In the genomic region with DNA sequence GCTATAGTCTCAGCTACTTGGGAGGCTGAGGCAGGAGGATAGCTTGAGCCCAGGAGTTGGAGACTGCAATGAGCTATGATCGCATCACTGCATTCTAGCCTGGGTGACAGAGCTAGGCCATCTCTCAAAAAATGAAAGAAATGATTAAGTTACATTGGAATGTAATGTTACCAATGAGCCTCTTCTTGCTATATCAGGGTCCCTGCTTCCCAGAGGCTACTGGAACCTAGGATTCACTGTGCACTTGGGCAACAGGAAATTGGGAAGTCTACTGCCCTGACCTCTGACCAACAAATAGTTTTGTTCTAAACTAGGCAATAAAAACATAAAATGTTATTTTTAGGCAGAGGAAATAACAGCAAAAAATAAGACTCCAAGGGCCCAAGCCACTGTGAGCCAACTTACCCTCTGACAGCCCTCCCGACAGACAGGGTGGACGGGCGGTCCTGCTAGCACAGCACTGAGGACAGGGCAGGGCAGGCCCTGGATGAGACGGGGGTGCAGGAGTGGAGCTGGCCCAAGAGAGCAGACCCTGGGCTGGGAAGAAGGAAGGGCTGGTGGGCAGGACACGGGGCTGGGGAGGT, we compare ENCODE assay signal across 9 cellular contexts. TPM values are rescaled to one million over a fixed set of nuclear protein-coding genes. Genes with fewer than 3 reads are reported as not detected.
DNase-seq lines count a peak whose midpoint lies in the region; ATAC-seq and TF ChIP-seq lines count a peak whose summit lies in the region.
"Had no signal": no experiment of that assay in that cellular context is flagged by ENCODE, and none has a peak within 500 bp of the region (broad histone marks: within the 10 kb centered on the region; RNA-seq: fewer than 3 reads in every experiment).

No MANE protein-coding gene starts in this region.

- no peak overlapping the region for H3K9ac ChIP-seq in OCI-LY1 (ENCODE audit: low read length)

- H3K36me3 Mint-ChIP-seq in CD4-positive, alpha-beta T cell (ENCODE audit: low read depth): peaks cover 14% of the 10 kb centered on the region

- H3K27ac ChIP-seq in CD4-positive, alpha-beta T cell (ENCODE audit: low read depth, low read length): no peak overlapping the region
- H3K27ac ChIP-seq in OCI-LY1 (ENCODE audit: low read depth, low read length, poor library complexity, severe bottlenecking): peak overlapping the region; percentile 98
- H3K27ac ChIP-seq: HL-60 had no signal

- no peaks in the 10 kb centered on the region for H3K27me3 Mint-ChIP-seq in CD4-positive, alpha-beta T cell

- intact Hi-C loops in CD4-positive, alpha-beta T cell (cut with DNase I, micrococcal nuclease): no loop called here
- intact Hi-C loops in posterior vena cava (cut with DNase I): loop anchor here in 1 of 2 donors (5.0 kb wide), 1 partner anchor 76 kb away; no protein-coding TSS in a partner anchor

- H3K4me2 ChIP-seq in OCI-LY1 (ENCODE audit: low read length): no peak overlapping the region

- H3F3A ChIP-seq in OCI-LY1 (ENCODE audit: insufficient read depth, low read length): peaks cover 7% of the 10 kb centered on the region; the same call in 1 of the 2 replicates

- no peak overlapping the region for H2AFZ ChIP-seq in OCI-LY1 (ENCODE audit: low read length)

- ATAC-seq in CD4-positive, alpha-beta T cell (ENCODE audit: poor library complexity): no peak
- ATAC-seq in GM18867 (IDR thresholded peaks at IDR 0.05; ENCODE audit: unreplicated experiment): no peak

- no peaks in the 10 kb centered on the region for H3K79me2 ChIP-seq in OCI-LY1 (ENCODE audit: insufficient read depth, low read length)

- H3K4me3 ChIP-seq in OCI-LY1 (ENCODE audit: low read depth, low read length, poor library complexity, severe bottlenecking) (no peak overlapping the region), fibroblast of mammary gland (ENCODE audit: control insufficient read depth, low read depth, low read length) (no peak overlapping the region)

- H3K27ac Mint-ChIP-seq in CD4-positive, alpha-beta T cell: peak overlapping the region; percentile 95

- no peaks in the 10 kb centered on the region for H4K20me1 ChIP-seq in OCI-LY1 (ENCODE audit: insufficient read depth, low read length)

- peaks cover 7% of the 10 kb centered on the region; the same call in 1 of the 2 replicates for H3K36me3 ChIP-seq in OCI-LY1 (ENCODE audit: insufficient read depth, low read length)

- no peak for DNase-seq in CD4-positive, alpha-beta T cell
- DNase-seq in fibroblast of mammary gland (ENCODE audit: low read depth) (peak; percentile 85), posterior vena cava (ENCODE audit: low spot score) (peak; percentile 80), NCI-H82 treated with DMSO at 0.1 percent for 48 hours (lab: John Stamatoyannopoulos, UW; ENCODE audit: unreplicated experiment) (no peak), SKM-1 (lab: John Stamatoyannopoulos, UW; ENCODE audit: unreplicated experiment) (no peak)
- no peak for DNase-seq in stimulated activated naive CD4-positive, alpha-beta T cell (lab: John Stamatoyannopoulos, UW)

- no peak for TF ChIP-seq CTCF in CD4-positive, alpha-beta T cell (IDR thresholded peaks at IDR 0.05)
- no peak for TF ChIP-seq CTCF in OCI-LY1 (IDR thresholded peaks at IDR 0.05; ENCODE audit: low read length)
- TF ChIP-seq CTCF in fibroblast of mammary gland (conservative IDR thresholded peaks at IDR 0.05; ENCODE audit: control insufficient read depth, insufficient read depth, low read depth, low read length): no peak

- H3K4me1 ChIP-seq in OCI-LY1 (ENCODE audit: insufficient read depth, low read length, severe bottlenecking): peaks cover 56% of the 10 kb centered on the region

- H3K27me3 ChIP-seq in CD4-positive, alpha-beta T cell (ENCODE audit: control insufficient read depth, insufficient read depth, low read length): no peaks in the 10 kb centered on the region
- H3K27me3 ChIP-seq in OCI-LY1 (ENCODE audit: insufficient read depth, low read length): no peaks in the 10 kb centered on the region

- no peaks in the 10 kb centered on the region for H3K9me3 ChIP-seq in CD4-positive, alpha-beta T cell (ENCODE audit: control insufficient read depth, low read length)
- H3K9me3 ChIP-seq in OCI-LY1 (ENCODE audit: low read length): no peaks in the 10 kb centered on the region

- CTCF ChIA-PET in CD4-positive, alpha-beta T cell (lab: Charles Lee): interaction anchor here (1.1 to 1.4 kb wide), 3 partner anchors 10 to 134 kb away, joined by 3 to 5 read pairs (median 3); no protein-coding TSS in a partner anchor

- peaks cover 83% of the 10 kb centered on the region for H3K4me1 Mint-ChIP-seq in CD4-positive, alpha-beta T cell (ENCODE audit: low read depth)

- H3K9me2 ChIP-seq in OCI-LY1 (ENCODE audit: low read depth, low read length): no peaks in the 10 kb centered on the region

- no peaks in the 10 kb centered on the region for H3K9me3 Mint-ChIP-seq in CD4-positive, alpha-beta T cell

- POLR2A ChIA-PET in CD4-positive, alpha-beta T cell (lab: Charles Lee): interaction anchor here (1.0 to 1.8 kb wide), 6 partner anchors 8 to 79 kb away, joined by 3 to 9 read pairs (median 3); a partner anchor contains a TSS

- H3K4me3 Mint-ChIP-seq in CD4-positive, alpha-beta T cell: no peak overlapping the region

RNA-seq across cellular contexts. Expression of a gene that starts 27.5 kb away (rescaled TPM):
- 10 to 100 TPM; 31.9 to 33.9 TPM for total RNA-seq in CD4-positive, alpha-beta T cell
- 10 to 100 TPM; 45.3 to 52.0 TPM for total RNA-seq in posterior vena cava

RNA-seq across cellular contexts. Expression of a gene that starts 37.7 kb away (rescaled TPM):
- 10 to 100 TPM; 15.1 to 17.3 TPM for total RNA-seq in CD4-positive, alpha-beta T cell
- total RNA-seq in posterior vena cava: 1 to 10 TPM; 4.4 to 4.6 TPM

Comparison
In these comparisons a context has a peak if more than half of its experiments do, and no peak if none do; other contexts are left out.
1. DNase-seq: peak in fibroblast of mammary gland (single experiment) and posterior vena cava (single experiment); none in CD4-positive, alpha-beta T cell (0 of 10), NCI-H82 treated with DMSO at 0.1 percent for 48 hours (single experiment), SKM-1 (single experiment) and stimulated activated naive CD4-positive, alpha-beta T cell (0 of 6).